26 cellular contexts compared by ENCODE assay signal in the genomic region with DNA sequence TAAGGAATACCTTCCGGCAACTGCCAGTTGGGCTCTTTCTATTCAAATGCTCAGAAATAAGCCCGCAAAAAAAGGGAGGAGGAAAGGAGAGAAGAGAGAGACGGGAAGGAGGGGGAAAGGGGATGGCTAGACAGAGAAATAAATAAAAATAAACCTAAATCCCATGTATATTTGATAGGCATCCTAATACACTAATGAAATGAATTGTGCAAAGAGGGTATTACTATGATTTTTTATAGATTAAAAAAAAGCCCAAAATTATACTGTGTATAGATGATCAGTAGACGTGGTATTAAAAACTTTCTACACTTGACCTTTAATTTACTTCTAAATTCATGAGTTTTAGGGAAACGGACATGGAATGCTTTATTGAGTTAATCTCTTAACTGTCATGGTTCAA.
"Had no signal": no experiment of that assay in that cellular context is flagged by ENCODE, and none has a peak within 500 bp of the region (broad histone marks: within the 10 kb centered on the region; RNA-seq: fewer than 3 reads in every experiment).

No MANE protein-coding gene starts in this region.

- H3K9me3 ChIP-seq: left ventricle myocardium inferior, mucosa of descending colon, psoas muscle, stomach, testis, thyroid gland, transverse colon, upper lobe of left lung, vagina had no signal

- H3K9ac ChIP-seq: parathyroid adenoma had no signal

- H3K4me3 ChIP-seq: left ventricle myocardium inferior, lung, mucosa of descending colon, psoas muscle, skin epidermis, stomach, testis, thyroid gland, transverse colon, upper lobe of left lung, vagina had no signal

- H3K4me1 ChIP-seq: stomach, testis, thyroid gland, transverse colon, upper lobe of left lung, vagina had no signal

- H3K27me3 ChIP-seq: stomach, testis, thyroid gland, transverse colon, upper lobe of left lung, vagina had no signal

- H3K36me3 ChIP-seq: left ventricle myocardium inferior, stomach, thyroid gland, transverse colon, upper lobe of left lung, vagina had no signal

- H3K27ac ChIP-seq: parathyroid adenoma, psoas muscle, skin epidermis, stomach, testis, thyroid gland, transverse colon, upper lobe of left lung, vagina had no signal

- DNase-seq: hypothalamus; immature natural killer cell; islet precursor cell; left ventricle myocardium inferior; midbrain; mucosa of descending colon; naive thymus-derived CD4-positive, alpha-beta T cell; nucleus accumbens; psoas muscle; stimulated activated CD4-positive, alpha-beta T cell treated with anti-CD3 and anti-CD28 coated beads, Interleukin-12 subunit alpha, Interleukin-12 subunit beta, amount 100 ng/mL, for 4 hours; stimulated activated CD4-positive, alpha-beta T cell treated with anti-CD3 and anti-CD28 coated beads, Interleukin-15, amount 100 ng/mL, for 24 hours; stimulated activated CD4-positive, alpha-beta T cell treated with anti-CD3 and anti-CD28 coated beads, Interleukin-2, amount 100 ng/mL, for 24 hours; stimulated activated CD4-positive, alpha-beta T cell treated with anti-CD3 and anti-CD28 coated beads, Interleukin-4, amount 100 ng/mL, for 1 hour; stimulated activated naive B cell treated with anti-CD40 and anti-IgM and Interleukin-4, amounts not matched to agents 10 μg/mL and 1 μg/mL and 100 μg/mL, for 72 hours; stimulated activated naive CD8-positive, alpha-beta T cell treated with anti-CD3 and anti-CD28 coated beads, Interleukin-15, Interleukin-2, amounts not matched to agents 100 U/mL and 50 U/mL, for 24 hours; stomach; testis; transverse colon; upper lobe of left lung had no signal

- H2AFZ ChIP-seq: parathyroid adenoma had no signal

- H3K79me2 ChIP-seq: parathyroid adenoma had no signal

- ATAC-seq: mucosa of descending colon; naive thymus-derived CD4-positive, alpha-beta T cell; natural killer cell treated with Interleukin-12 subunit alpha and Interleukin-12 subunit beta and Interleukin-15 and Interleukin-18, amount 100 ng/mL, for 72 hours; psoas muscle; sciatic nerve; stimulated activated naive B cell treated with anti-CD40 and anti-IgM and Interleukin-4, amounts not matched to agents 10 μg/mL and 1 μg/mL and 100 μg/mL, for 72 hours; stimulated activated naive CD8-positive, alpha-beta T cell treated with anti-CD3 and anti-CD28 coated beads, Interleukin-15, Interleukin-2, amounts not matched to agents 100 U/mL and 50 U/mL, for 24 hours had no signal
